ENCODE assay signal across 9 cellular contexts in the genomic region with DNA sequence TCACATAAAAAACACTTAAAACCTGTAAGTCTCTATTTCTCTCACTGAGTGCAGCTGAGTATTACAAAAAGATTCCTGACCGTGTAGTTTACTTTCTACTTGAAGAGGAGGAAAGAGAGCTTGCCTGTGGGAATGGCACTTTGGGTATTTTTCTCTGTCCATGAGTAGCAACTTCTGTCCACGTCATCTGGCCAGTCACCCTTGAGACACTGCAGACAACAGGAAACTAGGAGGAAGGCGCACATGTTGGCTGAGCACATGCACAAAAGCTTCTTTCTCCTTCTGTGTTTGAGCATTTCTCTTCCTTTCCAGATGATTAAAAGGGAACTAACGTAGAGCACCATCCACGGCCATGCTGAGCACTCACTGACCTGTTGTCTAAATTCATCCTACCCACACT. TPM values are rescaled to one million over a fixed set of nuclear protein-coding genes. Genes with fewer than 3 reads are reported as not detected.
DNase-seq lines count a peak whose midpoint lies in the region; ATAC-seq and TF ChIP-seq lines count a peak whose summit lies in the region.
"Had no signal": no experiment of that assay in that cellular context is flagged by ENCODE, and none has a peak within 500 bp of the region (broad histone marks: within the 10 kb centered on the region; RNA-seq: fewer than 3 reads in every experiment).

No MANE protein-coding gene starts in this region.

- no peaks in the 10 kb centered on the region for H3K9me3 Mint-ChIP-seq in T-helper 2 cell treated with Interferon-gamma antibody and Interleukin-4, amounts not matched to agents 5 μg/mL and 100 μg/mL, for 36 hours
- no peaks in the 10 kb centered on the region for H3K9me3 Mint-ChIP-seq in activated B cell treated with CpG ODN at 0.5 μM for 24 hours
- H3K9me3 Mint-ChIP-seq in stimulated activated naive CD8-positive, alpha-beta T cell treated with anti-CD3 and anti-CD28 coated beads, Interleukin-15, amount 100 ng/mL, for 72 hours, result no peaks in the 10 kb centered on the region

- peaks cover 99% of the 10 kb centered on the region for H3K36me3 Mint-ChIP-seq in T-helper 2 cell treated with Interferon-gamma antibody and Interleukin-4, amounts not matched to agents 5 μg/mL and 100 μg/mL, for 36 hours (ENCODE audit: low read depth)
- peaks cover 100% of the 10 kb centered on the region for H3K36me3 Mint-ChIP-seq in activated B cell treated with CpG ODN at 0.5 μM for 24 hours (ENCODE audit: low read depth)

- CTCF ChIA-PET in activated B cell treated with CpG ODN at 0.5 μM for 24 hours (lab: Charles Lee), result interaction anchor here (1.4 to 1.6 kb wide), 4 partner anchors 11 to 38 kb away, joined by 3 to 5 read pairs (median 4); no protein-coding TSS in a partner anchor
- CTCF ChIA-PET in GM10248 (lab: Yijun Ruan, JAX), result interaction anchor here (0.9 to 1.5 kb wide), 5 partner anchors 11 to 39 kb away, joined by 3 to 6 read pairs (median 4); no protein-coding TSS in a partner anchor

- peak overlapping the region; percentile 84 for H3K27ac Mint-ChIP-seq in T-helper 2 cell treated with Interferon-gamma antibody and Interleukin-4, amounts not matched to agents 5 μg/mL and 100 μg/mL, for 36 hours
- H3K27ac Mint-ChIP-seq in activated B cell treated with CpG ODN at 0.5 μM for 24 hours, result peak overlapping the region; percentile 99
- peak overlapping the region; percentile 82 to 91 for H3K27ac Mint-ChIP-seq in stimulated activated naive CD8-positive, alpha-beta T cell treated with anti-CD3 and anti-CD28 coated beads, Interleukin-15, amount 100 ng/mL, for 72 hours

- TF ChIP-seq CTCF in activated B cell treated with CpG ODN at 0.5 μM for 24 hours (IDR thresholded peaks at IDR 0.05) (no peak), GM10248 (IDR thresholded peaks at IDR 0.05; ENCODE audit: control extremely low read depth, extremely low read depth, low read depth, missing control alignments) (no peak)

- H3K4me3 Mint-ChIP-seq in T-helper 2 cell treated with Interferon-gamma antibody and Interleukin-4, amounts not matched to agents 5 μg/mL and 100 μg/mL, for 36 hours, result peak overlapping the region; percentile 97
- peak overlapping the region; percentile 99 for H3K4me3 Mint-ChIP-seq in activated B cell treated with CpG ODN at 0.5 μM for 24 hours
- peak overlapping the region; percentile 99 to 100 for H3K4me3 Mint-ChIP-seq in stimulated activated naive CD8-positive, alpha-beta T cell treated with anti-CD3 and anti-CD28 coated beads, Interleukin-15, amount 100 ng/mL, for 72 hours

- H3K4me1 Mint-ChIP-seq in T-helper 2 cell treated with Interferon-gamma antibody and Interleukin-4, amounts not matched to agents 5 μg/mL and 100 μg/mL, for 36 hours (ENCODE audit: low read depth), result peaks cover 60% of the 10 kb centered on the region
- peaks cover 85% of the 10 kb centered on the region for H3K4me1 Mint-ChIP-seq in activated B cell treated with CpG ODN at 0.5 μM for 24 hours
- H3K4me1 Mint-ChIP-seq in stimulated activated naive CD8-positive, alpha-beta T cell treated with anti-CD3 and anti-CD28 coated beads, Interleukin-15, amount 100 ng/mL, for 72 hours, result peaks cover 73% of the 10 kb centered on the region

- no peaks in the 10 kb centered on the region for H3K27me3 Mint-ChIP-seq in T-helper 2 cell treated with Interferon-gamma antibody and Interleukin-4, amounts not matched to agents 5 μg/mL and 100 μg/mL, for 36 hours (ENCODE audit: low read depth)
- no peaks in the 10 kb centered on the region for H3K27me3 Mint-ChIP-seq in activated B cell treated with CpG ODN at 0.5 μM for 24 hours
- H3K27me3 Mint-ChIP-seq in stimulated activated naive CD8-positive, alpha-beta T cell treated with anti-CD3 and anti-CD28 coated beads, Interleukin-15, amount 100 ng/mL, for 72 hours, result no peaks in the 10 kb centered on the region

- ATAC-seq in activated B cell treated with CpG ODN at 0.5 μM for 24 hours (ENCODE audit: low read depth) (no peak), Right ventricle myocardium superior (ENCODE audit: poor library complexity) (peak; percentile 72)
- ATAC-seq in stimulated activated naive CD8-positive, alpha-beta T cell treated with anti-CD3 and anti-CD28 coated beads, Interleukin-15, amount 100 ng/mL, for 72 hours, result no peak

- intact Hi-C loops in activated B cell treated with CpG ODN at 0.5 μM for 24 hours (cut with micrococcal nuclease), result no loop called here
- intact Hi-C loops in Right ventricle myocardium superior (cut with DNase I), result no loop called here

- no peak for DNase-seq in T-helper 2 cell treated with Interferon-gamma antibody and Interleukin-4, amounts not matched to agents 5 μg/mL and 100 μg/mL, for 36 hours (ENCODE audit: low spot score)
- no peak for DNase-seq in T-helper 2 cell
- no peak for DNase-seq in activated B cell treated with CpG ODN at 0.5 μM for 24 hours
- DNase-seq in Right ventricle myocardium superior, result peak; percentile 61
- DNase-seq in stimulated activated naive CD8-positive, alpha-beta T cell treated with anti-CD3 and anti-CD28 coated beads, Interleukin-15, amount 100 ng/mL, for 72 hours, result no peak
- no peak for DNase-seq in NCI-H510A treated with DMSO at 0.1 percent for 48 hours (lab: John Stamatoyannopoulos, UW)
- no peak for DNase-seq in SIG-M5 (lab: John Stamatoyannopoulos, UW)
- no peak for DNase-seq in GM10248 (ENCODE audit: extremely low spot score)
- DNase-seq: activated CD4-positive, alpha-beta T cell treated with anti-CD3 and anti-CD28 coated beads for 1 hour had no signal

- POLR2A ChIA-PET in activated B cell treated with CpG ODN at 0.5 μM for 24 hours (lab: Charles Lee), result interaction anchor here (0.6 to 14.0 kb wide), 8 partner anchors 8 to 1414 kb away, joined by 4 to 631 read pairs (median 28); a partner anchor contains a TSS
- POLR2A ChIA-PET in GM10248 (lab: Yijun Ruan, JAX), result interaction anchor here (1.4 kb wide), 1 partner anchor 20 kb away, joined by 3 read pairs; a partner anchor contains a TSS

RNA-seq across cellular contexts. Expression of a gene that starts 19.7 kb away (rescaled TPM):
- total RNA-seq in activated B cell treated with CpG ODN at 0.5 μM for 24 hours, result 10.5 and 14.3 TPM in 2 replicates
- 2.3 TPM for total RNA-seq in Right ventricle myocardium superior
